8 cellular contexts compared by ENCODE assay signal in the genomic region with DNA sequence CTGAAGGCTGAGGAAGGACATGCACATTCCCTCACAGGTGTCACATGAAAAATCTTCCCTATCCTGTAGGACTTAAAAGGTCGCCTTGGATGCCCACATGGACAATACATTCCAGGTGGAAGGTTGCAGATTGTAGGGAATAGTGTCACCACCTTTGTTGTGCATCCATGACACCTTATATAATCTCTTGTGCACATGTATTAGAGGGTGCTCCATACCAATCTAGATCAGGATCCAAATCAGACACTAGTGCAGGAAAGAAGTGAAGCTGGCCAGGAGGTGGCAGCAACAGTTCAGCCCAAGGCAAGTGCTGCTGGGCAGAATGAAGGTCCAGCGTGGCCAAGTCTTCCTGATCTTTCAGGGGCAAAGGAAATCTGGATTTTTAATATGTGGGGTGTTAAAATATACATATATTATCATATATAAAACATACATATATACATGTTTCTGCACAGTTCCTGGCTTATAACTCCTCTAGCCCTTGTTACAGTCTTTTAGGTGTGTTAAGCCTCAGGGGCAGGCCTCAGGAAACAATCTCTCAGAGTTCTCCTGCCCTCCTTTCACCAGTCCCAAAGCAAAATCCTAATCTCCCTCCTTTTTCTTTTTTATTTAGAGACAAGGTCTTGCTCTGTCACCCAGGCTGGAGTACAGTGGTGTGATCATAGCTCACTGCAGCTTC. TPM values are rescaled to one million over a fixed set of nuclear protein-coding genes. Genes with fewer than 3 reads are reported as not detected.
DNase-seq lines count a peak whose midpoint lies in the region; ATAC-seq lines count a peak whose summit lies in the region.

No MANE protein-coding gene starts in this region.

- no peaks in the 10 kb centered on the region for H3K9me3 ChIP-seq in adipocyte (ENCODE audit: control insufficient read depth, low read length)

- peak overlapping the region; percentile 42 for H3K9ac ChIP-seq in adipocyte (ENCODE audit: low read length)

- no peak overlapping the region for H3K4me3 ChIP-seq in adipocyte (ENCODE audit: low read length)

- peak; percentile 80 for ATAC-seq in left ventricle myocardium superior
- ATAC-seq in GM18909 (IDR thresholded peaks at IDR 0.05; ENCODE audit: poor library complexity, unreplicated experiment), result no peak

- intact Hi-C loops in left ventricle myocardium superior (cut with micrococcal nuclease), result loop anchor here (5.0 to 10.0 kb wide), 2 partner anchors 159 to 272 kb away; no protein-coding TSS in a partner anchor

- H3K27me3 ChIP-seq in adipocyte (replicated peaks; ENCODE audit: control insufficient read depth, insufficient read depth, low read length), result no peaks in the 10 kb centered on the region

- H3K4me1 ChIP-seq in adipocyte (ENCODE audit: control insufficient read depth, insufficient read depth, low read length), result no peaks in the 10 kb centered on the region

- peaks cover 50% of the 10 kb centered on the region for H3K36me3 ChIP-seq in adipocyte (ENCODE audit: control insufficient read depth, insufficient read depth, low read length, severe bottlenecking)

- DNase-seq in activated CD8-positive, alpha-beta memory T cell treated with anti-CD3 and anti-CD28 coated beads for 24 hours, result peak; percentile 65
- DNase-seq in activated CD8-positive, alpha-beta memory T cell treated with anti-CD3 and anti-CD28 coated beads, Interleukin-2, amount 50 U/mL, for 48 hours, result no peak
- DNase-seq in KG1 (lab: John Stamatoyannopoulos, UW) (peak; percentile 33), SHP77 treated with DMSO at 0.1 percent for 48 hours (lab: John Stamatoyannopoulos, UW) (peak; percentile 16), adipocyte (ENCODE audit: low read depth) (peak; percentile 83), left ventricle myocardium superior (peak; percentile 77), pulmonary artery endothelial cell (ENCODE audit: low read depth, low spot score) (peak; percentile 27)

RNA-seq across cellular contexts. Expression of a gene that starts 16.6 kb away (rescaled TPM):
- 16.9 TPM for total RNA-seq in left ventricle myocardium superior
- total RNA-seq in pulmonary artery endothelial cell, result 14.6 and 27.0 TPM in 2 replicates

RNA-seq across cellular contexts. Expression of a gene that starts 16.9 kb away (rescaled TPM):
- 23.2 TPM for total RNA-seq in left ventricle myocardium superior
- 19.1 and 38.4 TPM in 2 replicates for total RNA-seq in pulmonary artery endothelial cell

RNA-seq across cellular contexts. Expression of a gene that starts 41.3 kb away (rescaled TPM):
- total RNA-seq in left ventricle myocardium superior, result 54.9 TPM
- 79.0 and 94.0 TPM in 2 replicates for total RNA-seq in pulmonary artery endothelial cell

RNA-seq across cellular contexts. Expression of a gene that starts 57.7 kb away (rescaled TPM):
- 26.1 TPM for total RNA-seq in left ventricle myocardium superior
- 19.8 and 24.8 TPM in 2 replicates for total RNA-seq in pulmonary artery endothelial cell
